In the genomic region with DNA sequence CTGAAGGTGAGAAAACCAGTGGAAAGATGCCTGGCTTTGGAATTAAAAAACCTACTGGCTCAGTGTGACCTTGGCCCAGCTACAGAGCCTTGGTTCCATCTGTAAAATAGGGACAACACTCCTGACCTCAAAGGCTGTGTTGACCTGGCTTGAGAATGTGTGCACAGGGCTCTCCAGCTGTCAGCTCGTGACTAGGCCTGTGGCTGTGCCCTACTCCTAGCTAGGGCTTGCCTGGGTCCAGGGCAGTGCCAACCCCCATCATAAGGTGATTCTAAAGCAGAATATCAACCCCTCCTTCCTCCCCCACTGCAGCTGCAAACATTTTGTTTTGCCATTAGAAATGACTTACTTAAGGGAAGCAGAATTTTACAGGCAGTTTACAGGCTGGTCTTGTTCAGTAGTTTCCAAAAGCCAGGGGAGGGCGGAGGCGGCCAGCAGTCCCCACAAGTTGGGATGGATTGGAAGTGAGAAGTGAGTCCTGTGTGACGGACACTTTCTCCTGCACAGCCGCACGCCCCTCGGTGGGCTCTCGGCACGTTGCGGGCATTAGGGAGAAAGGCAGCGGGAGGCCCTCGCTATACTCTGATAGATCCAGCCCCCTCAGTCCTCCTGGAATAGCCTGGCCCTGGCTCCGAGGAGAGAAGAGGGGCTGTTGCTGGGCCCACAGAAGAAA, we compare ENCODE assay signal across 20 cellular contexts. TPM values are rescaled to one million over a fixed set of nuclear protein-coding genes. Genes with fewer than 3 reads are reported as not detected.
DNase-seq lines count a peak whose midpoint lies in the region; ATAC-seq, FAIRE-seq and TF ChIP-seq lines count a peak whose summit lies in the region.
"Had no signal": no experiment of that assay in that cellular context is flagged by ENCODE, and none has a peak within 500 bp of the region (broad histone marks: within the 10 kb centered on the region; RNA-seq: fewer than 3 reads in every experiment).

No MANE protein-coding gene starts in this region.

- H3K4me3 ChIP-seq in NT2/D1 (ENCODE audit: insufficient read length, low read depth) (no peak overlapping the region), endodermal cell (ENCODE audit: low read length) (no peak overlapping the region), neural progenitor cell (no peak overlapping the region)
- H3K4me3 ChIP-seq: body of pancreas, gastrocnemius medialis, suprapubic skin had no signal

- H3K27me3 ChIP-seq in NT2/D1 (ENCODE audit: insufficient read depth, insufficient read length) (peaks cover 59% of the 10 kb centered on the region), endodermal cell (ENCODE audit: control insufficient read depth, insufficient read depth, low read length, poor library complexity, severe bottlenecking) (peaks cover 80% of the 10 kb centered on the region), neural progenitor cell (peaks cover 100% of the 10 kb centered on the region)

- H3K27ac Mint-ChIP-seq in endodermal cell, result no peak overlapping the region
- H3K27ac Mint-ChIP-seq in neural progenitor cell, result no peak overlapping the region
- H3K27ac Mint-ChIP-seq: activated CD4-positive, alpha-beta memory T cell treated with anti-CD3 and anti-CD28 coated beads for 36 hours; activated naive CD8-positive, alpha-beta T cell had no signal

- H3K27ac ChIP-seq in endodermal cell (ENCODE audit: low read depth, low read length), result no peak overlapping the region
- H3K27ac ChIP-seq in neural progenitor cell, result no peak overlapping the region
- H3K27ac ChIP-seq: body of pancreas, gastrocnemius medialis, suprapubic skin had no signal

- no peak for ATAC-seq in HG02623 (IDR thresholded peaks at IDR 0.05; ENCODE audit: unreplicated experiment)
- ATAC-seq: body of pancreas, gastrocnemius medialis, left colon, Right ventricle myocardium inferior had no signal

- H3K4me3 Mint-ChIP-seq in endodermal cell, result no peak overlapping the region
- H3K4me3 Mint-ChIP-seq in neural progenitor cell, result peak overlapping the region; percentile 33
- H3K4me3 Mint-ChIP-seq: activated CD4-positive, alpha-beta memory T cell treated with anti-CD3 and anti-CD28 coated beads for 36 hours; activated naive CD8-positive, alpha-beta T cell had no signal

- no peak for TF ChIP-seq CTCF in endodermal cell (conservative IDR thresholded peaks at IDR 0.05)
- TF ChIP-seq CTCF in neural progenitor cell (IDR thresholded peaks at IDR 0.05), result no peak

- H3F3A ChIP-seq in neural progenitor cell (ENCODE audit: low read depth), result peaks cover 28% of the 10 kb centered on the region

- 54 to 57% methylated on average over 4 to 13 of the region's 13 CpGs for WGBS in endodermal cell (ENCODE audit: insufficient coverage in 1 of 2, insufficient read length in 1 of 2), 2 experiments

- no peak for FAIRE-seq in HTR-8/SVneo (lab: Jason Lieb, UNC)

- no peak overlapping the region for H2AFZ ChIP-seq in neural progenitor cell (replicated peaks)

- H3K9me3 Mint-ChIP-seq in endodermal cell, result no peaks in the 10 kb centered on the region
- no peaks in the 10 kb centered on the region for H3K9me3 Mint-ChIP-seq in neural progenitor cell
- H3K9me3 Mint-ChIP-seq: activated CD4-positive, alpha-beta memory T cell treated with anti-CD3 and anti-CD28 coated beads for 36 hours had no signal

- H3K4me1 ChIP-seq in NT2/D1 (ENCODE audit: insufficient read depth, insufficient read length) (peaks cover 4% of the 10 kb centered on the region), endodermal cell (ENCODE audit: control insufficient read depth, insufficient read depth, low read length) (no peaks in the 10 kb centered on the region), neural progenitor cell (peaks cover 11% of the 10 kb centered on the region)

- H3K36me3 ChIP-seq in NT2/D1 (ENCODE audit: insufficient read depth, insufficient read length, low read length), result no peaks in the 10 kb centered on the region
- peaks cover 3% of the 10 kb centered on the region for H3K36me3 ChIP-seq in endodermal cell (ENCODE audit: control insufficient read depth, insufficient read depth, low read length)
- H3K36me3 ChIP-seq in neural progenitor cell, result no peaks in the 10 kb centered on the region
- H3K36me3 ChIP-seq: gastrocnemius medialis, suprapubic skin had no signal

- H3K36me3 Mint-ChIP-seq in endodermal cell (ENCODE audit: low read depth), result no peaks in the 10 kb centered on the region
- H3K36me3 Mint-ChIP-seq in neural progenitor cell, result no peaks in the 10 kb centered on the region
- H3K36me3 Mint-ChIP-seq: activated CD4-positive, alpha-beta memory T cell treated with anti-CD3 and anti-CD28 coated beads for 36 hours had no signal

- DNase-seq in ELF-1 (ENCODE audit: low read depth, low spot score) (peak; percentile 31), NT2/D1 (ENCODE audit: low read depth, low spot score) (no peak), endodermal cell (peak; percentile 60), neural progenitor cell (ENCODE audit: low spot score) (peak; percentile 39), HTR-8/SVneo (ENCODE audit: insufficient read length, low spot score) (no peak)
- DNase-seq in stimulated activated CD4-positive, alpha-beta T cell treated with anti-CD3 and anti-CD28 coated beads, Interleukin-12 subunit alpha, Interleukin-12 subunit beta, amount 100 ng/mL, for 4 hours, result no peak
- no peak for DNase-seq in activated T-cell treated with anti-CD3 and anti-CD28 coated beads, Interleukin-2, amount 50 U/mL, for 48 hours
- DNase-seq: activated CD4-positive, alpha-beta memory T cell treated with anti-CD3 and anti-CD28 coated beads for 36 hours; activated T-cell treated with anti-CD3 and anti-CD28 coated beads, Interleukin-2, amount 50 U/mL, for 1 hour; body of pancreas; gastrocnemius medialis; left colon; NCI-H1092 treated with DMSO at 0.1 percent for 48 hours; NCI-H2029 treated with DMSO at 0.1 percent for 48 hours; NCI-H446 treated with DMSO at 0.1 percent for 48 hours; NK-92 treated with Interleukin-12 subunit alpha and Interleukin-12 subunit beta, amount 100 ng/mL, for 24 hours had no signal

- H3K79me2 ChIP-seq in neural progenitor cell (ENCODE audit: low read depth), result no peaks in the 10 kb centered on the region

- H3K4me1 Mint-ChIP-seq in endodermal cell (peaks cover 21% of the 10 kb centered on the region), neural progenitor cell (peaks cover 20% of the 10 kb centered on the region)

- peaks cover 59% of the 10 kb centered on the region for H4K20me1 ChIP-seq in neural progenitor cell (ENCODE audit: low read depth)

- peak overlapping the region; percentile 21 for H3K9ac ChIP-seq in NT2/D1 (ENCODE audit: insufficient read length, low read depth)
- H3K9ac ChIP-seq in endodermal cell (ENCODE audit: extremely low read depth, low read length, poor library complexity, severe bottlenecking), result no peak overlapping the region
- H3K9ac ChIP-seq in neural progenitor cell, result no peak overlapping the region

- H3K27me3 Mint-ChIP-seq in endodermal cell (ENCODE audit: insufficient read depth) (peaks cover 97% of the 10 kb centered on the region), neural progenitor cell (ENCODE audit: insufficient read depth, low read depth) (peaks cover 62% of the 10 kb centered on the region)

- H3K4me2 ChIP-seq in neural progenitor cell, result peak overlapping the region; percentile 6

- H3K9me3 ChIP-seq in NT2/D1 (ENCODE audit: insufficient read depth, low read length), result no peaks in the 10 kb centered on the region
- H3K9me3 ChIP-seq in endodermal cell (ENCODE audit: control insufficient read depth, low read length), result no peaks in the 10 kb centered on the region
- H3K9me3 ChIP-seq in neural progenitor cell (ENCODE audit: low read depth), result no peaks in the 10 kb centered on the region
- H3K9me3 ChIP-seq: body of pancreas, gastrocnemius medialis, suprapubic skin had no signal

RNA-seq across cellular contexts. Expression of a gene that starts 7.2 kb away (rescaled TPM):
- 1 to 10 TPM; 1.3 to 2.4 TPM for total RNA-seq in endodermal cell
- polyA plus RNA-seq in endodermal cell (2013, experiment 1 of 2), result 5.9 TPM
- polyA plus RNA-seq in endodermal cell (2013, experiment 2 of 2), result 5.7 TPM
- total RNA-seq in neural progenitor cell (ENCODE audit: low replicate concordance), result not detected in 2 replicates
- total RNA-seq: body of pancreas, Right ventricle myocardium inferior had no signal

RNA-seq across cellular contexts. Expression of a gene that starts 59.1 kb away (rescaled TPM):
- under 1 TPM; 0.64 to 0.68 TPM for total RNA-seq in endodermal cell
- 0.21 TPM for polyA plus RNA-seq in endodermal cell (2013, experiment 1 of 2)
- not detected for polyA plus RNA-seq in endodermal cell (2013, experiment 2 of 2)
- 0.19 TPM in 1 of 2 replicates, not detected in the other for total RNA-seq in neural progenitor cell (ENCODE audit: low replicate concordance)

Comparison
In these comparisons a context has a peak if more than half of its experiments do, and no peak if none do; other contexts are left out.
1. DNase-seq: peak in ELF-1 (single experiment), endodermal cell (single experiment) and neural progenitor cell (single experiment); none in NT2/D1 (single experiment), stimulated activated CD4-positive, alpha-beta T cell treated with anti-CD3 and anti-CD28 coated beads, Interleukin-12 subunit alpha, Interleukin-12 subunit beta, amount 100 ng/mL, for 4 hours (single experiment), activated T-cell treated with anti-CD3 and anti-CD28 coated beads, Interleukin-2, amount 50 U/mL, for 48 hours (0 of 2) and HTR-8/SVneo (single experiment).